Comparison of ENCODE assay signal across 25 cellular contexts in the genomic region with DNA sequence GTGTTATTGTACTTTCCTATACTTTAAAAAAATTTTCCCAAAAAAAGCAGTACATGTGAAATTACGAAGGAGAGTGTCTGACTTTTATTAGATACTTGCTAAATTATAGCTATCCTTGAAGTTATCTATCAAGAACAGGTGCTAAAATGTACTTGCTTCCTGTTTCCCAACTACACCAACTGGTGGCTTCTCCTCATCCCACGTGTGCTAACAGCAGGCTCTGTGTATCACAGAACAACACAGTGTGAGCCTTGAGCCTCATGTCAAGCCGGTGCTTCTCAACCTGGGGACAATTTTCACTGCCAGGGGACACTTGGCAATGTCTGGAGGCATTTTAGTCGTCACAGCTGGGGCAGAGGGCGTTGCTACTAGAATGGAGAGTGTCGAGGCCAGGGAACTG.
"Had no signal": no experiment of that assay in that cellular context is flagged by ENCODE, and none has a peak within 500 bp of the region (broad histone marks: within the 10 kb centered on the region; RNA-seq: fewer than 3 reads in every experiment).

No MANE protein-coding gene starts in this region.

- ATAC-seq: activated CD4-positive, CD25-positive, alpha-beta regulatory T cell treated with anti-CD3 and anti-CD28 coated beads, Interleukin-2, amount 50 U/mL, for 24 hours; activated CD8-positive, alpha-beta T cell treated with anti-CD3 and anti-CD28 coated beads, Interleukin-2, amount 10 ng/mL, durations not matched to agents 7 days and 5 days; activated T-cell treated with anti-CD3 and anti-CD28 coated beads, Interleukin-2, amount 50 U/mL, for 4 hours; SK-N-SH treated with all-trans-retinoic acid at 6 μM for 48 hours had no signal

- H3K4me3 ChIP-seq: Peyer's patch, SJSA1 had no signal

- H3K27me3 ChIP-seq: Peyer's patch, SJSA1 had no signal

- H3K27ac ChIP-seq: Peyer's patch, RWPE1, SJSA1 had no signal

- FAIRE-seq: astrocyte, TTC549 had no signal

- DNase-seq: activated CD4-positive, alpha-beta T cell treated with anti-CD3 and anti-CD28 coated beads for 48 hours; activated CD4-positive, alpha-beta T cell treated with anti-CD3 and anti-CD28 coated beads, Interleukin-2, amount 50 U/mL, for 4 hours; activated CD8-positive, alpha-beta T cell treated with anti-CD3 and anti-CD28 coated beads, Interleukin-2, amount 10 ng/mL, durations not matched to agents 7 days and 5 days; activated effector memory CD4-positive, alpha-beta T cell treated with anti-CD3 and anti-CD28 coated beads, Interleukin-2, amount 50 U/mL, for 16 hours; activated naive CD4-positive, alpha-beta T cell treated with Interleukin-2 at 50 U/mL for 16 hours; activated T-cell treated with anti-CD3 and anti-CD28 coated beads, Interleukin-2, amount 50 U/mL, for 4 hours; amygdala; Karpas-422; MM.1S; NCI-H1092 treated with DMSO at 0.1 percent for 48 hours; NCI-H1417 treated with DMSO at 0.1 percent for 48 hours; NCI-H1694; NCI-H2029; NCI-H345; NCI-H510A; NCI-H526 treated with DMSO at 0.1 percent for 48 hours; NK-92 treated with Interleukin-12 subunit alpha and Interleukin-12 subunit beta, amount 100 ng/mL, for 24 hours; Peyer's patch; Right ventricle myocardium superior had no signal

- H3K9me3 ChIP-seq: Peyer's patch, SJSA1 had no signal

- H3K4me1 ChIP-seq: Peyer's patch had no signal

- H3K36me3 ChIP-seq: Peyer's patch, SJSA1 had no signal
